Comparison of ENCODE assay signal across 1 cellular context in the genomic region with DNA sequence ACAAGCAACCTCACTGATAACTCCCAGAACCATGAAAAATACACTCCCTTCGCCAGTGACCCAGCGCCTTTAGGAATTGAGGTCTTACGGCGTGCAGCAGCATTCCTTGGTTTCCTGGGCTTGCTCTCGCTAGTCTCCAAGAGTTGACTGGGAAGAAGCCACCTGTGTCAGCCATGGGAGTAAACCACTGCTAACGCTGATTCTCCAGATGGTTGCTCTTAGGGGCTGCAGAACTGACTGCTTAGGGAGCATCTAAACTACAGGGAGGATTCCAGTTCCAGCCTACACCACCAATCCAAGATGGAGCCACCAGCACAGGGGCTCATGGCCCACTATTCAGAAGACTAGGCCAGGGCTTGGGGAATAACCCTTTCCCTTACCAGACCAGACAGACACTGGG.
TF ChIP-seq lines count a peak whose summit lies in the region.

No MANE protein-coding gene starts in this region.

TF ChIP-seq in K562, 482 proteins besides CTCF, POLR2A, EP300 and RAD21:
- TF ChIP-seq BRD9 (IDR thresholded peaks at IDR 0.05; ENCODE audit: low read depth, partially characterized antibody) (no peak), SRSF3 (IDR thresholded peaks at IDR 0.05; ENCODE audit: insufficient read depth, low read length) (no peak), YY1 (IDR thresholded peaks at IDR 0.05; ENCODE audit: borderline replicate concordance in 1 of 3, control insufficient read depth in 1 of 3, extremely low read depth in 1 of 3, insufficient read depth in 3 of 3, insufficient read length in 1 of 3, insufficient replicate concordance in 2 of 3, low read depth in 1 of 3, low read length in 2 of 3) (no peak), ZNF12 (CRISPR knock-in tag; IDR thresholded peaks at IDR 0.05) (no peak), FOXJ3 (CRISPR knock-in tag; IDR thresholded peaks at IDR 0.05) (no peak), RBM22 (IDR thresholded peaks at IDR 0.05; ENCODE audit: low read depth, low read length, poor library complexity, severe bottlenecking) (no peak), CHCHD3 (CRISPR knock-in tag; IDR thresholded peaks at IDR 0.05) (no peak), TEAD1 (CRISPR knock-in tag; IDR thresholded peaks at IDR 0.05) (no peak)
- TF ChIP-seq, protein P1, sequence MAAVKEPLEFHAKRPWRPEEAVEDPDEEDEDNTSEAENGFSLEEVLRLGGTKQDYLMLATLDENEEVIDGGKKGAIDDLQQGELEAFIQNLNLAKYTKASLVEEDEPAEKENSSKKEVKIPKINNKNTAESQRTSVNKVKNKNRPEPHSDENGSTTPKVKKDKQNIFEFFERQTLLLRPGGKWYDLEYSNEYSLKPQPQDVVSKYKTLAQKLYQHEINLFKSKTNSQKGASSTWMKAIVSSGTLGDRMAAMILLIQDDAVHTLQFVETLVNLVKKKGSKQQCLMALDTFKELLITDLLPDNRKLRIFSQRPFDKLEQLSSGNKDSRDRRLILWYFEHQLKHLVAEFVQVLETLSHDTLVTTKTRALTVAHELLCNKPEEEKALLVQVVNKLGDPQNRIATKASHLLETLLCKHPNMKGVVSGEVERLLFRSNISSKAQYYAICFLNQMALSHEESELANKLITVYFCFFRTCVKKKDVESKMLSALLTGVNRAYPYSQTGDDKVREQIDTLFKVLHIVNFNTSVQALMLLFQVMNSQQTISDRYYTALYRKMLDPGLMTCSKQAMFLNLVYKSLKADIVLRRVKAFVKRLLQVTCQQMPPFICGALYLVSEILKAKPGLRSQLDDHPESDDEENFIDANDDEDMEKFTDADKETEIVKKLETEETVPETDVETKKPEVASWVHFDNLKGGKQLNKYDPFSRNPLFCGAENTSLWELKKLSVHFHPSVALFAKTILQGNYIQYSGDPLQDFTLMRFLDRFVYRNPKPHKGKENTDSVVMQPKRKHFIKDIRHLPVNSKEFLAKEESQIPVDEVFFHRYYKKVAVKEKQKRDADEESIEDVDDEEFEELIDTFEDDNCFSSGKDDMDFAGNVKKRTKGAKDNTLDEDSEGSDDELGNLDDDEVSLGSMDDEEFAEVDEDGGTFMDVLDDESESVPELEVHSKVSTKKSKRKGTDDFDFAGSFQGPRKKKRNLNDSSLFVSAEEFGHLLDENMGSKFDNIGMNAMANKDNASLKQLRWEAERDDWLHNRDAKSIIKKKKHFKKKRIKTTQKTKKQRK (IDR thresholded peaks at IDR 0.05; ENCODE audit: borderline replicate concordance, low read depth, low read length), result no peak
